2 cellular contexts compared by ENCODE assay signal in genomic region chr1:236282719-236283118, GRCh38.
TF ChIP-seq lines count a peak whose summit lies in the region.

No MANE protein-coding gene starts in this region.

TF ChIP-seq in HCT116, 20 proteins besides CTCF, POLR2A, EP300 and RAD21:
- TF ChIP-seq EZH2phosphoT487 (IDR thresholded peaks at IDR 0.05; ENCODE audit: borderline replicate concordance) (no peak), ELF1 (IDR thresholded peaks at IDR 0.05; ENCODE audit: borderline replicate concordance, low read depth) (no peak), YY1 (IDR thresholded peaks at IDR 0.05; ENCODE audit: extremely low read depth, insufficient replicate concordance, low read depth, low read length) (no peak), REST (IDR thresholded peaks at IDR 0.05; ENCODE audit: low read depth) (no peak), TCF7L2 (IDR thresholded peaks at IDR 0.05; ENCODE audit: borderline replicate concordance, extremely low read depth, insufficient read depth, insufficient read length) (no peak)

TF ChIP-seq in K562, 482 proteins besides CTCF, POLR2A, EP300 and RAD21:
- no peak for TF ChIP-seq MECOM (CRISPR knock-in tag; IDR thresholded peaks at IDR 0.05)
- no peak for TF ChIP-seq ETV5 (CRISPR knock-in tag; IDR thresholded peaks at IDR 0.05; ENCODE audit: low read depth)
- TF ChIP-seq PYGO2 (tag; IDR thresholded peaks at IDR 0.05) = no peak
- TF ChIP-seq SREBF1 (IDR thresholded peaks at IDR 0.05; ENCODE audit: borderline replicate concordance, low read depth, low read length) = no peak
- no peak for TF ChIP-seq ZNF511 (CRISPR knock-in tag; IDR thresholded peaks at IDR 0.05)
- TF ChIP-seq, protein P1, sequence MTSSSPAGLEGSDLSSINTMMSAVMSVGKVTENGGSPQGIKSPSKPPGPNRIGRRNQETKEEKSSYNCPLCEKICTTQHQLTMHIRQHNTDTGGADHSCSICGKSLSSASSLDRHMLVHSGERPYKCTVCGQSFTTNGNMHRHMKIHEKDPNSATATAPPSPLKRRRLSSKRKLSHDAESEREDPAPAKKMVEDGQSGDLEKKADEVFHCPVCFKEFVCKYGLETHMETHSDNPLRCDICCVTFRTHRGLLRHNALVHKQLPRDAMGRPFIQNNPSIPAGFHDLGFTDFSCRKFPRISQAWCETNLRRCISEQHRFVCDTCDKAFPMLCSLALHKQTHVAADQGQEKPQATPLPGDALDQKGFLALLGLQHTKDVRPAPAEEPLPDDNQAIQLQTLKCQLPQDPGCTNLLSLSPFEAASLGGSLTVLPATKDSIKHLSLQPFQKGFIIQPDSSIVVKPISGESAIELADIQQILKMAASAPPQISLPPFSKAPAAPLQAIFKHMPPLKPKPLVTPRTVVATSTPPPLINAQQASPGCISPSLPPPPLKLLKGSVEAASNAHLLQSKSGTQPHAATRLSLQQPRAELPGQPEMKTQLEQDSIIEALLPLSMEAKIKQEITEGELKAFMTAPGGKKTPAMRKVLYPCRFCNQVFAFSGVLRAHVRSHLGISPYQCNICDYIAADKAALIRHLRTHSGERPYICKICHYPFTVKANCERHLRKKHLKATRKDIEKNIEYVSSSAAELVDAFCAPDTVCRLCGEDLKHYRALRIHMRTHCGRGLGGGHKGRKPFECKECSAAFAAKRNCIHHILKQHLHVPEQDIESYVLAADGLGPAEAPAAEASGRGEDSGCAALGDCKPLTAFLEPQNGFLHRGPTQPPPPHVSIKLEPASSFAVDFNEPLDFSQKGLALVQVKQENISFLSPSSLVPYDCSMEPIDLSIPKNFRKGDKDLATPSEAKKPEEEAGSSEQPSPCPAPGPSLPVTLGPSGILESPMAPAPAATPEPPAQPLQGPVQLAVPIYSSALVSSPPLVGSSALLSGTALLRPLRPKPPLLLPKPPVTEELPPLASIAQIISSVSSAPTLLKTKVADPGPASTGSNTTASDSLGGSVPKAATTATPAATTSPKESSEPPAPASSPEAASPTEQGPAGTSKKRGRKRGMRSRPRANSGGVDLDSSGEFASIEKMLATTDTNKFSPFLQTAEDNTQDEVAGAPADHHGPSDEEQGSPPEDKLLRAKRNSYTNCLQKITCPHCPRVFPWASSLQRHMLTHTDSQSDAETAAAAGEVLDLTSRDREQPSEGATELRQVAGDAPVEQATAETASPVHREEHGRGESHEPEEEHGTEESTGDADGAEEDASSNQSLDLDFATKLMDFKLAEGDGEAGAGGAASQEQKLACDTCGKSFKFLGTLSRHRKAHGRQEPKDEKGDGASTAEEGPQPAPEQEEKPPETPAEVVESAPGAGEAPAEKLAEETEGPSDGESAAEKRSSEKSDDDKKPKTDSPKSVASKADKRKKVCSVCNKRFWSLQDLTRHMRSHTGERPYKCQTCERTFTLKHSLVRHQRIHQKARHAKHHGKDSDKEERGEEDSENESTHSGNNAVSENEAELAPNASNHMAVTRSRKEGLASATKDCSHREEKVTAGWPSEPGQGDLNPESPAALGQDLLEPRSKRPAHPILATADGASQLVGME (CRISPR knock-in tag; IDR thresholded peaks at IDR 0.05) = 0 out of 2 replicates have a peak, but pooled peaks have one; percentile 3
- TF ChIP-seq STAT6 (CRISPR knock-in tag; IDR thresholded peaks at IDR 0.05) = no peak
- TF ChIP-seq, protein P2, sequence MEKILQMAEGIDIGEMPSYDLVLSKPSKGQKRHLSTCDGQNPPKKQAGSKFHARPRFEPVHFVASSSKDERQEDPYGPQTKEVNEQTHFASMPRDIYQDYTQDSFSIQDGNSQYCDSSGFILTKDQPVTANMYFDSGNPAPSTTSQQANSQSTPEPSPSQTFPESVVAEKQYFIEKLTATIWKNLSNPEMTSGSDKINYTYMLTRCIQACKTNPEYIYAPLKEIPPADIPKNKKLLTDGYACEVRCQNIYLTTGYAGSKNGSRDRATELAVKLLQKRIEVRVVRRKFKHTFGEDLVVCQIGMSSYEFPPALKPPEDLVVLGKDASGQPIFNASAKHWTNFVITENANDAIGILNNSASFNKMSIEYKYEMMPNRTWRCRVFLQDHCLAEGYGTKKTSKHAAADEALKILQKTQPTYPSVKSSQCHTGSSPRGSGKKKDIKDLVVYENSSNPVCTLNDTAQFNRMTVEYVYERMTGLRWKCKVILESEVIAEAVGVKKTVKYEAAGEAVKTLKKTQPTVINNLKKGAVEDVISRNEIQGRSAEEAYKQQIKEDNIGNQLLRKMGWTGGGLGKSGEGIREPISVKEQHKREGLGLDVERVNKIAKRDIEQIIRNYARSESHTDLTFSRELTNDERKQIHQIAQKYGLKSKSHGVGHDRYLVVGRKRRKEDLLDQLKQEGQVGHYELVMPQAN (IDR thresholded peaks at IDR 0.05; ENCODE audit: borderline replicate concordance) = no peak
- no peak for TF ChIP-seq CBX8 (IDR thresholded peaks at IDR 0.05; ENCODE audit: borderline replicate concordance, extremely low read depth, low read depth, low read length, poor library complexity, severe bottlenecking)
- TF ChIP-seq JUNB (CRISPR knock-in tag; conservative IDR thresholded peaks at IDR 0.05) = no peak
- peak; percentile 45 for TF ChIP-seq ZNF316 (IDR thresholded peaks at IDR 0.05)
- TF ChIP-seq MLX (CRISPR knock-in tag; conservative IDR thresholded peaks at IDR 0.05) = 0 out of 4 replicates have a peak, but pooled peaks of 1 of the 2 experiments have one; percentile 55
- TF ChIP-seq ZNF12 (CRISPR knock-in tag; IDR thresholded peaks at IDR 0.05) = peak; percentile 72; the same call in 1 of the 2 replicates
- TF ChIP-seq ZC3H11A (IDR thresholded peaks at IDR 0.05; ENCODE audit: low read depth, low read length) = no peak
- no peak for TF ChIP-seq CEBPG (CRISPR knock-in tag; IDR thresholded peaks at IDR 0.05)
- 0 out of 4 replicates have a peak, but pooled peaks of 1 of the 2 experiments have one; percentile 24 for TF ChIP-seq CEBPG (tag; conservative IDR thresholded peaks at IDR 0.05 in 1 of 2, IDR thresholded peaks at IDR 0.05 in 1 of 2)
TF ChIP-seq in K562: peak in this region for 5.
